24 cellular contexts compared by ENCODE assay signal in the genomic region with DNA sequence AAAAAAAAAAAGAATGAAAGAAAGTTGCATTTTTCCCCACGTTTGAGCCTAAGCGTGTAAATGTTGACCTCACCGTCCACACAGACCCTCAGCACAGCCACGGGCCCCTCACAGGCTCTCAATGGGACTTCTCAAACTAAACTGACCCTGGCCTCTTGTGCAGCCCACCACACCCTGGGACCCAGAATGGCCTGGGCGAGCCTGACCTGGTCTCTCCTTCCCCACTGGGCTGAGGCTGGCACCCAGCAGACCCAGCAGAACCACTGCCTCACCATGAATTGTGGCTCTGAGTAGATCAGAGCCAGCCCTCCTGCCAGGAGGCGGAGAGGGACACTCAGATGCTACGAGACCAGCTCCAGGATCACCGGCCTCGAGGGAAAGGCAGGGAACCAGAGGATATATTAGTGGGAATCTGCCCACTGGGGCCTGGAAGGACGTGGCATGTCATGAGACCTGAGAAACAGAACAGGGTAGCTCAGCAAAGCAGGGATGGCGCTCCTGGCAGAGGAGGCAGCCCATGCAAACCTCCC.
"Had no signal": no experiment of that assay in that cellular context is flagged by ENCODE, and none has a peak within 500 bp of the region (broad histone marks: within the 10 kb centered on the region; RNA-seq: fewer than 3 reads in every experiment).

No MANE protein-coding gene starts in this region.

- H3K4me1 Mint-ChIP-seq: activated CD4-positive, alpha-beta T cell treated with anti-CD3 and anti-CD28 coated beads, Interleukin-2, amount 10 ng/mL, durations not matched to agents 7 days and 5 days had no signal

- H3K4me3 ChIP-seq: adrenal gland, Peyer's patch had no signal

- H3K36me3 ChIP-seq: adrenal gland, Peyer's patch had no signal

- H3K27me3 ChIP-seq: adrenal gland, Peyer's patch had no signal

- H3K4me1 ChIP-seq: adrenal gland, Peyer's patch had no signal

- H3K27ac Mint-ChIP-seq: activated CD4-positive, alpha-beta memory T cell treated with anti-CD3 and anti-CD28 coated beads for 36 hours; activated CD4-positive, alpha-beta T cell treated with anti-CD3 and anti-CD28 coated beads, Interleukin-2, amount 10 ng/mL, durations not matched to agents 7 days and 5 days; activated naive CD8-positive, alpha-beta T cell treated with anti-CD3 and anti-CD28 coated beads, Interleukin-2, amount 10 ng/mL, durations not matched to agents 7 days and 5 days; activated T-helper 2 cell treated with anti-CD3 and anti-CD28 coated beads, Interferon-gamma antibody, Interleukin-2, Interleukin-4, amounts not matched to agents 10 μg/mL and 5 μg/mL and 100 μg/mL, durations not matched to agents 14 hours and 24 hours and 36 hours had no signal

- H3K27ac ChIP-seq: adrenal gland, KMS-11, Peyer's patch, RWPE1, VCaP had no signal

- H3K9me3 ChIP-seq: adrenal gland, Peyer's patch had no signal

- H3K36me3 Mint-ChIP-seq: activated CD4-positive, alpha-beta memory T cell treated with anti-CD3 and anti-CD28 coated beads for 36 hours; activated naive CD8-positive, alpha-beta T cell treated with anti-CD3 and anti-CD28 coated beads, Interleukin-2, amount 10 ng/mL, durations not matched to agents 7 days and 5 days had no signal

- H3K4me3 Mint-ChIP-seq: activated CD4-positive, alpha-beta memory T cell treated with anti-CD3 and anti-CD28 coated beads for 36 hours; activated CD4-positive, alpha-beta T cell treated with anti-CD3 and anti-CD28 coated beads, Interleukin-2, amount 10 ng/mL, durations not matched to agents 7 days and 5 days; activated naive CD8-positive, alpha-beta T cell treated with anti-CD3 and anti-CD28 coated beads, Interleukin-2, amount 10 ng/mL, durations not matched to agents 7 days and 5 days had no signal

- H3K27me3 Mint-ChIP-seq: activated CD4-positive, alpha-beta T cell treated with anti-CD3 and anti-CD28 coated beads, Interleukin-2, amount 10 ng/mL, durations not matched to agents 7 days and 5 days; activated naive CD8-positive, alpha-beta T cell treated with anti-CD3 and anti-CD28 coated beads, Interleukin-2, amount 10 ng/mL, durations not matched to agents 7 days and 5 days had no signal

- H3K9me3 Mint-ChIP-seq: activated CD4-positive, alpha-beta memory T cell treated with anti-CD3 and anti-CD28 coated beads for 36 hours; activated CD4-positive, alpha-beta T cell treated with anti-CD3 and anti-CD28 coated beads, Interleukin-2, amount 10 ng/mL, durations not matched to agents 7 days and 5 days; activated naive CD8-positive, alpha-beta T cell treated with anti-CD3 and anti-CD28 coated beads, Interleukin-2, amount 10 ng/mL, durations not matched to agents 7 days and 5 days; activated T-helper 2 cell treated with anti-CD3 and anti-CD28 coated beads, Interferon-gamma antibody, Interleukin-2, Interleukin-4, amounts not matched to agents 10 μg/mL and 5 μg/mL and 100 μg/mL, durations not matched to agents 14 hours and 24 hours and 36 hours had no signal

- H3K9ac ChIP-seq: KMS-11 had no signal

- DNase-seq: activated CD4-positive, alpha-beta memory T cell treated with anti-CD3 and anti-CD28 coated beads for 36 hours; activated CD4-positive, alpha-beta T cell treated with anti-CD3 and anti-CD28 coated beads, Interleukin-2, amount 10 ng/mL, durations not matched to agents 7 days and 5 days; activated CD4-positive, CD25-positive, alpha-beta regulatory T cell; activated CD8-positive, alpha-beta memory T cell treated with anti-CD3 and anti-CD28 coated beads for 24 hours; activated gamma-delta T cell treated with Interleukin-2 at 50 U/mL for 16 hours; activated naive CD8-positive, alpha-beta T cell treated with anti-CD3 and anti-CD28 coated beads, Interleukin-2, amount 10 ng/mL, durations not matched to agents 7 days and 5 days; activated T-cell treated with anti-CD3 and anti-CD28 coated beads, Interleukin-2, amount 50 U/mL, for 48 hours; adrenal gland; anterior cingulate cortex; caudate nucleus; MM.1S; NCI-H1105 treated with DMSO at 0.1 percent for 48 hours; NCI-H1436 treated with DMSO at 0.1 percent for 48 hours; NCI-H187; NCI-H2081; NCI-H446; NCI-H524; SHP77 treated with DMSO at 0.1 percent for 48 hours; T-helper 2 cell had no signal

- H3K4me2 ChIP-seq: KMS-11 had no signal
